ENCODE assay signal across 8 cellular contexts in genomic region chr2:240991378-240992263, GRCh38. TPM values are rescaled to one million over a fixed set of nuclear protein-coding genes. Genes with fewer than 3 reads are reported as not detected.
A peak's percentile ranks its signal among the peaks of the same experiment; 100 is the strongest.
DNase-seq lines count a peak whose midpoint lies in the region; ATAC-seq and TF ChIP-seq lines count a peak whose summit lies in the region.

No MANE protein-coding gene starts in this region.

- H3K4me3 ChIP-seq in BJ (ENCODE audit: low read depth, low read length) = no peak overlapping the region
- no peak overlapping the region for H3K4me3 ChIP-seq in MG63
- no peak overlapping the region for H3K4me3 ChIP-seq in astrocyte of the spinal cord (ENCODE audit: low read depth, low read length)
- H3K4me3 ChIP-seq in subcutaneous abdominal adipose tissue (ENCODE audit: low read depth in 1 of 5, low read length in 5 of 5) = peak overlapping the region in 3 of 5 donors; percentile 9 to 14 (median 12)

- H3K4me1 ChIP-seq in subcutaneous abdominal adipose tissue (ENCODE audit: control insufficient read depth in 5 of 5, insufficient read depth in 5 of 5, low read length in 5 of 5) = peaks cover 10 to 75% (median 67%) of the 10 kb centered on the region in 5 donors

- peak overlapping the region in 1 of 5 donors; percentile 43 for H3K9ac ChIP-seq in subcutaneous abdominal adipose tissue (ENCODE audit: low read length in 5 of 5)

- H3K27me3 ChIP-seq in BJ (ENCODE audit: control insufficient read depth, insufficient read depth, low read length) (no peaks in the 10 kb centered on the region), MG63 (no peaks in the 10 kb centered on the region), subcutaneous abdominal adipose tissue (ENCODE audit: control insufficient read depth in 5 of 5, insufficient read depth in 4 of 5, low read length in 5 of 5) (peaks cover 0 to 2% (median 0%) of the 10 kb centered on the region in 5 donors)

- no peaks in the 10 kb centered on the region for H3K9me3 ChIP-seq in MG63
- peaks cover 0 to 4% (median 0%) of the 10 kb centered on the region in 5 donors for H3K9me3 ChIP-seq in subcutaneous abdominal adipose tissue (ENCODE audit: control insufficient read depth in 5 of 5, low read length in 5 of 5)

- CTCF ChIA-PET in BJ (lab: Yijun Ruan, JAX) = interaction anchor here (1.3 kb wide), 1 partner anchor 77 kb away, joined by 4 read pairs; no protein-coding TSS in a partner anchor

- in situ Hi-C loops in astrocyte of the spinal cord (cut with HindIII; ENCODE audit: low sequenced_read_pairs) = no loop called here

- TF ChIP-seq CTCF in BJ (IDR thresholded peaks at IDR 0.05; ENCODE audit: insufficient read depth, low read depth, low read length) (no peak), astrocyte of the spinal cord (IDR thresholded peaks at IDR 0.05; ENCODE audit: low read depth, low read length) (no peak)

- DNase-seq in BJ (ENCODE audit: low read depth) (peak; percentile 80), MG63 (peak; percentile 93), astrocyte of the spinal cord (ENCODE audit: low read depth, low spot score) (peak; percentile 97), iris pigment epithelial cell (ENCODE audit: low read depth) (peak; percentile 85)
- DNase-seq in activated CD4-positive, alpha-beta T cell treated with anti-CD3 and anti-CD28 coated beads, Interleukin-2, amount 50 U/mL, for 48 hours = no peak

- no peaks in the 10 kb centered on the region for H3K36me3 ChIP-seq in BJ (ENCODE audit: control insufficient read depth, insufficient read depth, low read length)
- no peaks in the 10 kb centered on the region for H3K36me3 ChIP-seq in MG63
- H3K36me3 ChIP-seq in subcutaneous abdominal adipose tissue (ENCODE audit: control insufficient read depth in 5 of 5, insufficient read depth in 5 of 5, low read length in 5 of 5) = no peaks in the 10 kb centered on the region

- POLR2A ChIA-PET in BJ (lab: Charles Lee) = no interaction called here

- ATAC-seq in HG02678 (IDR thresholded peaks at IDR 0.05; ENCODE audit: unreplicated experiment) (no peak), GM19455 (IDR thresholded peaks at IDR 0.05; ENCODE audit: unreplicated experiment) (no peak)

- H3K27ac ChIP-seq in subcutaneous abdominal adipose tissue (ENCODE audit: low read depth, low read length) = no peak overlapping the region

RNA-seq across cellular contexts. Expression of gene SNED1, which starts 6.8 kb away (rescaled TPM):
- 1.8 and 3.9 TPM in 2 replicates for polyA plus RNA-seq in BJ (2011; rRNA removed)
- polyA minus RNA-seq in BJ (2011; rRNA and poly(A)+ RNA removed) = 7.1 and 7.7 TPM in 2 replicates
- 2.6 and 5.1 TPM in 2 replicates for total RNA-seq in MG63 (2014; rRNA removed; shearing (Covaris generic); ENCODE audit: low replicate concordance)

Comparison
In these comparisons a context has a peak if more than half of its experiments do, and no peak if none do; other contexts are left out.
1. DNase-seq: peak in BJ (single experiment), MG63 (single experiment), astrocyte of the spinal cord (single experiment) and iris pigment epithelial cell (single experiment); none in activated CD4-positive, alpha-beta T cell treated with anti-CD3 and anti-CD28 coated beads, Interleukin-2, amount 50 U/mL, for 48 hours (0 of 2).
2. H3K4me3 ChIP-seq: peak in subcutaneous abdominal adipose tissue (3 of 5); none in BJ (single experiment), MG63 (single experiment) and astrocyte of the spinal cord (single experiment).